ENCODE assay signal across 21 cellular contexts in genomic region chr7:66173856-66174255, GRCh38.
"Had no signal": no experiment of that assay in that cellular context is flagged by ENCODE, and none has a peak within 500 bp of the region (broad histone marks: within the 10 kb centered on the region; RNA-seq: fewer than 3 reads in every experiment).

No MANE protein-coding gene starts in this region.

- H3K27me3 Mint-ChIP-seq: effector memory CD8-positive, alpha-beta T cell had no signal

- H3K27ac ChIP-seq: epithelial cell of prostate, esophagus squamous epithelium, neutrophil, right atrium auricular region, sigmoid colon, suprapubic skin, thyroid gland, upper lobe of left lung, uterus had no signal

- H3K9me3 ChIP-seq: esophagus squamous epithelium, neutrophil, suprapubic skin, thyroid gland, upper lobe of left lung, uterus had no signal

- H3K4me1 ChIP-seq: sigmoid colon, uterus had no signal

- H3K4me1 Mint-ChIP-seq: naive thymus-derived CD4-positive, alpha-beta T cell had no signal

- H3K36me3 ChIP-seq: esophagus squamous epithelium, neutrophil, right atrium auricular region, sigmoid colon, suprapubic skin, thyroid gland, upper lobe of left lung, uterus had no signal

- DNase-seq: effector memory CD8-positive, alpha-beta T cell; esophagus squamous epithelium; foreskin keratinocyte; head of caudate nucleus; hippocampal formation; kidney glomerular epithelial cell; naive thymus-derived CD4-positive, alpha-beta T cell; nephron progenitor cell; sigmoid colon; small intestine; stimulated activated CD4-positive, alpha-beta T cell treated with anti-CD3 and anti-CD28 coated beads, Interleukin-12 subunit alpha, Interleukin-12 subunit beta, amount 100 ng/mL, for 4 hours; stimulated activated CD4-positive, alpha-beta T cell treated with anti-CD3 and anti-CD28 coated beads, Interleukin-2, amount 100 ng/mL, for 48 hours; stimulated activated naive CD8-positive, alpha-beta T cell treated with anti-CD3 and anti-CD28 coated beads, Interleukin-15, Interleukin-2, amounts not matched to agents 100 U/mL and 50 U/mL, for 24 hours; thyroid gland; upper lobe of left lung; uterus had no signal

- H3K4me3 Mint-ChIP-seq: dendritic cell treated with granulocyte-macrophage colony-stimulating factor and Interleukin-4, amounts not matched to agents 40 ng/mL and 50 ng/mL, for 4 days; effector memory CD8-positive, alpha-beta T cell; naive thymus-derived CD4-positive, alpha-beta T cell; nephron progenitor cell had no signal

- H3K9me3 Mint-ChIP-seq: dendritic cell treated with granulocyte-macrophage colony-stimulating factor and Interleukin-4, amounts not matched to agents 40 ng/mL and 50 ng/mL, for 4 days; effector memory CD8-positive, alpha-beta T cell had no signal

- H3K27ac Mint-ChIP-seq: dendritic cell treated with granulocyte-macrophage colony-stimulating factor and Interleukin-4, amounts not matched to agents 40 ng/mL and 50 ng/mL, for 4 days; effector memory CD8-positive, alpha-beta T cell; naive thymus-derived CD4-positive, alpha-beta T cell; nephron progenitor cell had no signal

- H3K27me3 ChIP-seq: esophagus squamous epithelium, foreskin keratinocyte, neutrophil, right atrium auricular region, sigmoid colon, suprapubic skin, thyroid gland, upper lobe of left lung, uterus had no signal

- H3K4me3 ChIP-seq: esophagus squamous epithelium, right atrium auricular region, sigmoid colon, suprapubic skin, thyroid gland, upper lobe of left lung, uterus had no signal
